ENCODE assay signal across 11 cellular contexts in genomic region chr5:65021527-65022226, GRCh38.
DNase-seq lines count a peak whose midpoint lies in the region; ATAC-seq, FAIRE-seq and TF ChIP-seq lines count a peak whose summit lies in the region.
"Had no signal": no experiment of that assay in that cellular context is flagged by ENCODE, and none has a peak within 500 bp of the region (broad histone marks: within the 10 kb centered on the region; RNA-seq: fewer than 3 reads in every experiment).

No MANE protein-coding gene starts in this region.

- H3K4me2 ChIP-seq in mesenchymal stem cell (ENCODE audit: low read length, poor library complexity, severe bottlenecking) = no peak overlapping the region

- H2BK12ac ChIP-seq in mesenchymal stem cell (ENCODE audit: low read length in 2 of 2) = no peak overlapping the region

- H2AK5ac ChIP-seq in mesenchymal stem cell (ENCODE audit: low read length, severe bottlenecking) = no peak overlapping the region

- DNase-seq in GM18507 (ENCODE audit: extremely low spot score, insufficient read length, low read depth) (no peak), MV-4-11 (lab: John Stamatoyannopoulos, UW) (peak; percentile 89), mesenchymal stem cell (no peak), colonic mucosa (no peak), NCI-H2081 treated with DMSO at 0.1 percent for 48 hours (lab: John Stamatoyannopoulos, UW) (no peak), DMS153 treated with DMSO at 0.1 percent for 48 hours (lab: John Stamatoyannopoulos, UW; ENCODE audit: unreplicated experiment) (no peak)
- DNase-seq: cerebellar nuclear complex, DMS79 treated with DMSO at 0.1 percent for 48 hours, foreskin keratinocyte, stomach had no signal

- intact Hi-C loops in colonic mucosa (cut with DNase I) = no loop called here

- H2BK120ac ChIP-seq in mesenchymal stem cell (ENCODE audit: low read depth, low read length) = no peak overlapping the region

- H3K27me3 ChIP-seq in mesenchymal stem cell (ENCODE audit: control insufficient read depth in 1 of 2, insufficient read depth in 1 of 2, low read length in 2 of 2) (no peaks in the 10 kb centered on the region), colonic mucosa (no peaks in the 10 kb centered on the region)
- H3K27me3 ChIP-seq: foreskin keratinocyte, stomach had no signal

- H3K9me3 ChIP-seq in mesenchymal stem cell (ENCODE audit: control insufficient read depth, low read length) (peaks cover 3% of the 10 kb centered on the region), colonic mucosa (no peaks in the 10 kb centered on the region)
- H3K9me3 ChIP-seq: stomach had no signal

- no peaks in the 10 kb centered on the region for H3K36me3 ChIP-seq in mesenchymal stem cell (ENCODE audit: control insufficient read depth in 1 of 2, insufficient read depth in 2 of 2, low read depth in 1 of 2, low read length in 2 of 2)
- H3K36me3 ChIP-seq in colonic mucosa = no peaks in the 10 kb centered on the region
- H3K36me3 ChIP-seq: stomach had no signal

- H3K9ac ChIP-seq in mesenchymal stem cell (ENCODE audit: low read length) (peak overlapping the region; percentile 41), colonic mucosa (ENCODE audit: low read depth in 2 of 2, low read length in 2 of 2) (no peak overlapping the region)

- no peak overlapping the region for H2BK5ac ChIP-seq in mesenchymal stem cell (ENCODE audit: low read depth, low read length, poor library complexity, severe bottlenecking)

- no peak overlapping the region for H4K91ac ChIP-seq in mesenchymal stem cell (ENCODE audit: low read length)

- H2BK15ac ChIP-seq in mesenchymal stem cell (ENCODE audit: low read depth, poor library complexity, severe bottlenecking) = no peak overlapping the region

- no peak overlapping the region for H2AFZ ChIP-seq in mesenchymal stem cell (ENCODE audit: low read depth, low read length)

- no peaks in the 10 kb centered on the region for H3K4me1 ChIP-seq in mesenchymal stem cell (ENCODE audit: control insufficient read depth, insufficient read depth, low read depth, low read length)
- H3K4me1 ChIP-seq in colonic mucosa = no peaks in the 10 kb centered on the region
- H3K4me1 ChIP-seq: stomach had no signal

- peak; percentile 49 for FAIRE-seq in GM18507 (lab: Jason Lieb, UNC)

- H3K23ac ChIP-seq in mesenchymal stem cell (ENCODE audit: low read length in 2 of 2) = no peak overlapping the region

- 95% methylated on average over 1 of the region's 1 CpG for WGBS in mesenchymal stem cell

- peak; percentile 73 for ATAC-seq in GM21576 (IDR thresholded peaks at IDR 0.05; ENCODE audit: unreplicated experiment)
- ATAC-seq: foreskin keratinocyte had no signal

- no peak overlapping the region for H4K8ac ChIP-seq in mesenchymal stem cell (ENCODE audit: low read length)

- H3K4ac ChIP-seq in mesenchymal stem cell (ENCODE audit: low read depth in 1 of 2, low read length in 2 of 2) = no peak overlapping the region

- H3K79me1 ChIP-seq in mesenchymal stem cell (replicated peaks; ENCODE audit: low read length, poor library complexity, severe bottlenecking) = no peaks in the 10 kb centered on the region

- H3K27ac ChIP-seq in mesenchymal stem cell (ENCODE audit: low read length, poor library complexity, severe bottlenecking) = no peak overlapping the region
- no peak overlapping the region for H3K27ac ChIP-seq in colonic mucosa
- H3K27ac ChIP-seq: foreskin keratinocyte, stomach had no signal

- H3K18ac ChIP-seq in mesenchymal stem cell (ENCODE audit: low read depth in 1 of 2, low read length in 2 of 2) = no peak overlapping the region

- H3K4me3 ChIP-seq in mesenchymal stem cell (ENCODE audit: insufficient read depth in 1 of 2, low read depth in 1 of 2, low read length in 2 of 2) = no peak overlapping the region
- H3K4me3 ChIP-seq in colonic mucosa = no peak overlapping the region
- H3K4me3 ChIP-seq: stomach had no signal

- no peak overlapping the region for H3K14ac ChIP-seq in mesenchymal stem cell (ENCODE audit: low read length in 2 of 2)

- no peak for TF ChIP-seq CTCF in colonic mucosa (IDR thresholded peaks at IDR 0.05)
